In genomic region chr1:42935971-42936308, GRCh38 we compare ENCODE assay signal across 11 cellular contexts. TPM values are rescaled to one million over a fixed set of nuclear protein-coding genes. Genes with fewer than 3 reads are reported as not detected.
DNase-seq lines count a peak whose midpoint lies in the region; ATAC-seq and TF ChIP-seq lines count a peak whose summit lies in the region.
"Had no signal": no experiment of that assay in that cellular context is flagged by ENCODE, and none has a peak within 500 bp of the region (broad histone marks: within the 10 kb centered on the region; RNA-seq: fewer than 3 reads in every experiment).

No MANE protein-coding gene starts in this region.

- H3K27me3 ChIP-seq in CD4-positive, alpha-beta T cell (ENCODE audit: control insufficient read depth, insufficient read depth, low read length): no peaks in the 10 kb centered on the region

- no peak for DNase-seq in CD4-positive, alpha-beta T cell
- DNase-seq in MCF 10A (ENCODE audit: unreplicated experiment) (no peak), DMS 273 (lab: John Stamatoyannopoulos, UW; ENCODE audit: unreplicated experiment) (no peak), NCI-H2107 treated with DMSO at 0.1 percent for 48 hours (lab: John Stamatoyannopoulos, UW; ENCODE audit: unreplicated experiment) (no peak), kidney glomerular epithelial cell (lab: John Stamatoyannopoulos, UW) (no peak)
- DNase-seq: DND-41, foreskin melanocyte, NCI-H748 treated with DMSO at 0.1 percent for 48 hours had no signal

- peak overlapping the region; percentile 91 for H3K27ac Mint-ChIP-seq in CD4-positive, alpha-beta T cell
- H3K27ac Mint-ChIP-seq in MCF 10A (ENCODE audit: low read depth, unreplicated experiment): peak overlapping the region; percentile 87
- peak overlapping the region in 2 of 3 experiments; percentile 32 to 86 for H3K27ac Mint-ChIP-seq in nephron

- intact Hi-C loops in CD4-positive, alpha-beta T cell (cut with DNase I, micrococcal nuclease): loop anchor here in 1 of 2 experiments (10.0 kb wide), 1 partner anchor 481 kb away; the partner anchor contains the start of genes PPCS and ZMYND12
- intact Hi-C loops in MCF 10A (cut with micrococcal nuclease): loop anchor here (2.0 kb wide), 1 partner anchor 85 kb away; no protein-coding TSS in a partner anchor

- no TSS peak for BruUV-seq in MCF 10A (replicated peaks; lab: Mats Ljungman, UMichigan)

- no peak overlapping the region for H3K4me3 Mint-ChIP-seq in CD4-positive, alpha-beta T cell
- H3K4me3 Mint-ChIP-seq in MCF 10A (ENCODE audit: unreplicated experiment) (no peak overlapping the region), nephron (no peak overlapping the region)

- ATAC-seq in CD4-positive, alpha-beta T cell (ENCODE audit: poor library complexity): no peak
- ATAC-seq in GM21367 (IDR thresholded peaks at IDR 0.05; ENCODE audit: unreplicated experiment): no peak

- peaks cover 93% of the 10 kb centered on the region for H3K4me1 Mint-ChIP-seq in CD4-positive, alpha-beta T cell (ENCODE audit: low read depth)
- H3K4me1 Mint-ChIP-seq in MCF 10A (ENCODE audit: insufficient read depth, unreplicated experiment): peaks cover 66% of the 10 kb centered on the region
- peaks cover 29% of the 10 kb centered on the region for H3K4me1 Mint-ChIP-seq in nephron

- no peaks in the 10 kb centered on the region for H3K27me3 Mint-ChIP-seq in CD4-positive, alpha-beta T cell
- H3K27me3 Mint-ChIP-seq in MCF 10A (ENCODE audit: insufficient read depth, unreplicated experiment): no peaks in the 10 kb centered on the region
- H3K27me3 Mint-ChIP-seq in nephron (ENCODE audit: low read depth): peaks cover 3% of the 10 kb centered on the region

- H3K9me3 ChIP-seq in CD4-positive, alpha-beta T cell (ENCODE audit: control insufficient read depth, low read length): no peaks in the 10 kb centered on the region

- no peak for TF ChIP-seq CTCF in CD4-positive, alpha-beta T cell (IDR thresholded peaks at IDR 0.05)
- TF ChIP-seq CTCF in MCF 10A (IDR thresholded peaks at IDR 0.05; ENCODE audit: unreplicated experiment) (no peak), nephron (IDR thresholded peaks at IDR 0.05; ENCODE audit: unreplicated experiment in 3 of 3) (no peak)

- H3K9me3 Mint-ChIP-seq in CD4-positive, alpha-beta T cell: no peaks in the 10 kb centered on the region
- no peaks in the 10 kb centered on the region for H3K9me3 Mint-ChIP-seq in MCF 10A (ENCODE audit: unreplicated experiment)
- no peaks in the 10 kb centered on the region for H3K9me3 Mint-ChIP-seq in nephron

- peak overlapping the region; percentile 75 for H3K27ac ChIP-seq in CD4-positive, alpha-beta T cell (ENCODE audit: low read depth, low read length)

- POLR2A ChIA-PET in CD4-positive, alpha-beta T cell (lab: Charles Lee): interaction anchor here (1.0 to 3.7 kb wide), 6 partner anchors 11 to 24 kb away, joined by 3 to 19 read pairs (median 6); no protein-coding TSS in a partner anchor
- POLR2A ChIA-PET in MCF 10A (lab: Yijun Ruan, JAX): interaction anchor here (0.9 to 12.1 kb wide), 13 partner anchors 8 to 141 kb away, joined by 3 to 403 read pairs (median 6); partner anchors contain the start of genes SLC2A1 and ZNF691

- TF ChIP-seq EP300 in Ishikawa (IDR thresholded peaks at IDR 0.05; ENCODE audit: borderline replicate concordance): peak; percentile 71; the same call in 1 of the 2 replicates

- no peak for TF ChIP-seq RAD21 in Ishikawa (IDR thresholded peaks at IDR 0.05; ENCODE audit: low read depth)

- CTCF ChIA-PET in CD4-positive, alpha-beta T cell (lab: Charles Lee): interaction anchor here (1.1 to 2.3 kb wide), 3 partner anchors 13 to 138 kb away, joined by 5 to 10 read pairs (median 8); no protein-coding TSS in a partner anchor
- CTCF ChIA-PET in MCF 10A (lab: Yijun Ruan, JAX): interaction anchor here (0.7 to 5.9 kb wide), 9 partner anchors 9 to 789 kb away, joined by 3 to 39 read pairs (median 3); no protein-coding TSS in a partner anchor

- H3K36me3 Mint-ChIP-seq in CD4-positive, alpha-beta T cell (ENCODE audit: low read depth): peaks cover 74% of the 10 kb centered on the region
- peaks cover 35% of the 10 kb centered on the region for H3K36me3 Mint-ChIP-seq in MCF 10A (ENCODE audit: insufficient read depth, unreplicated experiment)
- H3K36me3 Mint-ChIP-seq in nephron (ENCODE audit: low read depth): peaks cover 29% of the 10 kb centered on the region

TF ChIP-seq in Ishikawa, 13 proteins besides CTCF, POLR2A, EP300 and RAD21:
- 0 out of 2 replicates have a peak, but pooled peaks have one; percentile 9 for TF ChIP-seq NFIC (IDR thresholded peaks at IDR 0.05)
- TF ChIP-seq TEAD4 (IDR thresholded peaks at IDR 0.05): peak; percentile 53
- TF ChIP-seq ZBTB7A (IDR thresholded peaks at IDR 0.05; ENCODE audit: low read depth): no peak

RNA-seq across cellular contexts. Expression of gene SLC2A1, which starts 22.7 kb away (rescaled TPM):
- 10 to 100 TPM; 78.6 to 80.9 TPM for total RNA-seq in CD4-positive, alpha-beta T cell
- total RNA-seq in MCF 10A (2022): 87.5 and 95.0 TPM in 2 replicates
